Comparison of ENCODE assay signal across 10 cellular contexts in genomic region chr9:76912631-76913275, GRCh38. TPM values are rescaled to one million over a fixed set of nuclear protein-coding genes. Genes with fewer than 3 reads are reported as not detected.
A peak's percentile ranks its signal among the peaks of the same experiment; 100 is the strongest.
DNase-seq lines count a peak whose midpoint lies in the region; ATAC-seq and TF ChIP-seq lines count a peak whose summit lies in the region.
"Had no signal": no experiment of that assay in that cellular context is flagged by ENCODE, and none has a peak within 500 bp of the region (broad histone marks: within the 10 kb centered on the region; RNA-seq: fewer than 3 reads in every experiment).

No MANE protein-coding gene starts in this region.

- in situ Hi-C loops in G401 (cut with HindIII; ENCODE audit: low sequenced_read_pairs): no loop called here

- DNase-seq in G401 (ENCODE audit: low spot score) (peak; percentile 46), kidney tubule cell (ENCODE audit: low spot score) (peak; percentile 85), NCI-H1436 treated with DMSO at 0.1 percent for 48 hours (lab: John Stamatoyannopoulos, UW) (no peak), mucosa of gallbladder (ENCODE audit: low spot score) (no peak), NCI-H748 (lab: John Stamatoyannopoulos, UW; ENCODE audit: unreplicated experiment) (no peak)
- DNase-seq: right cardiac atrium had no signal

- peak; percentile 89 for ATAC-seq in HG03378 (IDR thresholded peaks at IDR 0.05; ENCODE audit: unreplicated experiment)
- peak; percentile 92 for ATAC-seq in SK-N-SH treated with all-trans-retinoic acid at 6 μM for 48 hours
- ATAC-seq in HG03045 (IDR thresholded peaks at IDR 0.05; ENCODE audit: unreplicated experiment): no peak
- ATAC-seq: Panc1, right cardiac atrium had no signal

TF ChIP-seq in SK-N-SH treated with all-trans-retinoic acid at 6 μM for 48 hours, 23 proteins besides CTCF, POLR2A, EP300 and RAD21:
- TF ChIP-seq CREB5 (CRISPR knock-in tag; IDR thresholded peaks at IDR 0.05; ENCODE audit: low read depth) (peak; percentile 72; the same call in 1 of the 2 replicates), ZFP3 (CRISPR knock-in tag; IDR thresholded peaks at IDR 0.05) (0 out of 2 replicates have a peak, but pooled peaks have one; percentile 45), GLIS3 (CRISPR knock-in tag; IDR thresholded peaks at IDR 0.05) (no peak), RARB (CRISPR knock-in tag; IDR thresholded peaks at IDR 0.05) (no peak), ZNF70 (CRISPR knock-in tag; IDR thresholded peaks at IDR 0.05) (no peak), ZNF8 (CRISPR knock-in tag; IDR thresholded peaks at IDR 0.05) (no peak), ISL1 (CRISPR knock-in tag; IDR thresholded peaks at IDR 0.05) (peak; percentile 76), ESRRG (CRISPR knock-in tag; IDR thresholded peaks at IDR 0.05) (no peak), ARNTL (CRISPR knock-in tag; IDR thresholded peaks at IDR 0.05; ENCODE audit: borderline replicate concordance, low read depth) (no peak), TCF4 (CRISPR knock-in tag; IDR thresholded peaks at IDR 0.05; ENCODE audit: borderline replicate concordance) (no peak), ZC3H10 (CRISPR knock-in tag; IDR thresholded peaks at IDR 0.05) (no peak), POU6F1 (CRISPR knock-in tag; IDR thresholded peaks at IDR 0.05; ENCODE audit: borderline replicate concordance, low read depth) (no peak), BACH2 (CRISPR knock-in tag; IDR thresholded peaks at IDR 0.05; ENCODE audit: borderline replicate concordance) (no peak)

RNA-seq across cellular contexts. Expression of gene PRUNE2, which starts 6.8 kb away (rescaled TPM):
- total RNA-seq in G401 (2014; rRNA removed; shearing (Covaris generic)): not detected in 2 replicates
- 91.7 TPM for total RNA-seq in mucosa of gallbladder

Comparison
In these comparisons a context has a peak if more than half of its experiments do, and no peak if none do; other contexts are left out.
1. DNase-seq: peak in G401 (single experiment) and kidney tubule cell (single experiment); none in NCI-H1436 treated with DMSO at 0.1 percent for 48 hours (single experiment), mucosa of gallbladder (single experiment) and NCI-H748 (single experiment).
2. RNA of gene PRUNE2, which starts 6.8 kb away (total RNA-seq): 91.7 TPM in mucosa of gallbladder (single experiment); not detected in G401; every median in the first group is over 10 times any median in the second.